Comparison of ENCODE assay signal across 1 cellular context in genomic region chr14:31880935-31881334, GRCh38.
TF ChIP-seq lines count a peak whose summit lies in the region.

No MANE protein-coding gene starts in this region.

TF ChIP-seq in HepG2, 621 proteins besides CTCF, POLR2A, EP300 and RAD21 (continued from another document):
- TF ChIP-seq, protein P1, sequence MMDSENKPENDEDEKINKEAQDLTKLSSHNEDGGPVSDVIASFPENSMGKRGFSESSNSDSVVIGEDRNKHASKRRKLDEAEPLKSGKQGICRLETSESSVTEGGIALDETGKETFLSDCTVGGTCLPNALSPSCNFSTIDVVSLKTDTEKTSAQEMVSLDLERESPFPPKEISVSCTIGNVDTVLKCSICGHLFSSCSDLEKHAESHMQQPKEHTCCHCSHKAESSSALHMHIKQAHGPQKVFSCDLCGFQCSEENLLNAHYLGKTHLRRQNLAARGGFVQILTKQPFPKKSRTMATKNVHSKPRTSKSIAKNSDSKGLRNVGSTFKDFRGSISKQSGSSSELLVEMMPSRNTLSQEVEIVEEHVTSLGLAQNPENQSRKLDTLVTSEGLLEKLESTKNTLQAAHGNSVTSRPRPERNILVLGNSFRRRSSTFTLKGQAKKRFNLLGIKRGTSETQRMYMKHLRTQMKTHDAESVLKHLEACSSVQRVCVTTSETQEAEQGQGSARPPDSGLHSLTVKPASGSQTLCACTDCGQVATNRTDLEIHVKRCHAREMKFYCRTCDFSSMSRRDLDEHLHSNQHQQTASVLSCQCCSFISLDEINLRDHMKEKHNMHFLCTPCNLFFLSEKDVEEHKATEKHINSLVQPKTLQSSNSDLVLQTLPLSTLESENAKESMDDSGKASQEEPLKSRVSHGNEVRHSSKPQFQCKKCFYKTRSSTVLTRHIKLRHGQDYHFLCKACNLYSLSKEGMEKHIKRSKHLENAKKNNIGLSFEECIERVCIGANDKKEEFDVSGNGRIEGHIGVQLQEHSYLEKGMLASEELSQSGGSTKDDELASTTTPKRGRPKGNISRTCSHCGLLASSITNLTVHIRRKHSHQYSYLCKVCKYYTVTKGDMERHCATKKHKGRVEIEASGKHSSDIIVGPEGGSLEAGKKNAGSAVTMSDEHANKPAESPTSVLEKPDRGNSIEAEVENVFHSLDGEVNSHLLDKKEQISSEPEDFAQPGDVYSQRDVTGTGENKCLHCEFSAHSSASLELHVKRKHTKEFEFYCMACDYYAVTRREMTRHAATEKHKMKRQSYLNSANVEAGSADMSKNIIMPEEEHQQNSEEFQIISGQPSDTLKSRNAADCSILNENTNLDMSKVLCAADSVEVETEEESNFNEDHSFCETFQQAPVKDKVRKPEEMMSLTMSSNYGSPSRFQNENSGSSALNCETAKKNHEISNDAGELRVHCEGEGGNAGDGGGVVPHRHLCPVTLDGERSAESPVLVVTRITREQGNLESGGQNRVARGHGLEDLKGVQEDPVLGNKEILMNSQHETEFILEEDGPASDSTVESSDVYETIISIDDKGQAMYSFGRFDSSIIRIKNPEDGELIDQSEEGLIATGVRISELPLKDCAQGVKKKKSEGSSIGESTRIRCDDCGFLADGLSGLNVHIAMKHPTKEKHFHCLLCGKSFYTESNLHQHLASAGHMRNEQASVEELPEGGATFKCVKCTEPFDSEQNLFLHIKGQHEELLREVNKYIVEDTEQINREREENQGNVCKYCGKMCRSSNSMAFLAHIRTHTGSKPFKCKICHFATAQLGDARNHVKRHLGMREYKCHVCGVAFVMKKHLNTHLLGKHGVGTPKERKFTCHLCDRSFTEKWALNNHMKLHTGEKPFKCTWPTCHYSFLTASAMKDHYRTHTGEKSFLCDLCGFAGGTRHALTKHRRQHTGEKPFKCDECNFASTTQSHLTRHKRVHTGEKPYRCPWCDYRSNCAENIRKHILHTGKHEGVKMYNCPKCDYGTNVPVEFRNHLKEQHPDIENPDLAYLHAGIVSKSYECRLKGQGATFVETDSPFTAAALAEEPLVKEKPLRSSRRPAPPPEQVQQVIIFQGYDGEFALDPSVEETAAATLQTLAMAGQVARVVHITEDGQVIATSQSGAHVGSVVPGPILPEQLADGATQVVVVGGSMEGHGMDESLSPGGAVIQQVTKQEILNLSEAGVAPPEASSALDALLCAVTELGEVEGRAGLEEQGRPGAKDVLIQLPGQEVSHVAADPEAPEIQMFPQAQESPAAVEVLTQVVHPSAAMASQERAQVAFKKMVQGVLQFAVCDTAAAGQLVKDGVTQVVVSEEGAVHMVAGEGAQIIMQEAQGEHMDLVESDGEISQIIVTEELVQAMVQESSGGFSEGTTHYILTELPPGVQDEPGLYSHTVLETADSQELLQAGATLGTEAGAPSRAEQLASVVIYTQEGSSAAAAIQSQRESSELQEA (CRISPR knock-in tag; IDR thresholded peaks at IDR 0.05; ENCODE audit: not compliant biosample characterization) = no peak
- no peak for TF ChIP-seq FOXO1 (CRISPR knock-in tag; IDR thresholded peaks at IDR 0.05)
- no peak for TF ChIP-seq EHMT2 (IDR thresholded peaks at IDR 0.05; ENCODE audit: borderline replicate concordance, low read depth, low read length)
- no peak for TF ChIP-seq NPAS2 (CRISPR knock-in tag; IDR thresholded peaks at IDR 0.05; ENCODE audit: borderline replicate concordance)
- peak in 1 of 2 experiments; percentile 16; a peak in 2 of 4 replicates for TF ChIP-seq MAFK (conservative IDR thresholded peaks at IDR 0.05 in 1 of 2, IDR thresholded peaks at IDR 0.05 in 1 of 2; ENCODE audit: low read length in 2 of 2)
- TF ChIP-seq, protein P2, sequence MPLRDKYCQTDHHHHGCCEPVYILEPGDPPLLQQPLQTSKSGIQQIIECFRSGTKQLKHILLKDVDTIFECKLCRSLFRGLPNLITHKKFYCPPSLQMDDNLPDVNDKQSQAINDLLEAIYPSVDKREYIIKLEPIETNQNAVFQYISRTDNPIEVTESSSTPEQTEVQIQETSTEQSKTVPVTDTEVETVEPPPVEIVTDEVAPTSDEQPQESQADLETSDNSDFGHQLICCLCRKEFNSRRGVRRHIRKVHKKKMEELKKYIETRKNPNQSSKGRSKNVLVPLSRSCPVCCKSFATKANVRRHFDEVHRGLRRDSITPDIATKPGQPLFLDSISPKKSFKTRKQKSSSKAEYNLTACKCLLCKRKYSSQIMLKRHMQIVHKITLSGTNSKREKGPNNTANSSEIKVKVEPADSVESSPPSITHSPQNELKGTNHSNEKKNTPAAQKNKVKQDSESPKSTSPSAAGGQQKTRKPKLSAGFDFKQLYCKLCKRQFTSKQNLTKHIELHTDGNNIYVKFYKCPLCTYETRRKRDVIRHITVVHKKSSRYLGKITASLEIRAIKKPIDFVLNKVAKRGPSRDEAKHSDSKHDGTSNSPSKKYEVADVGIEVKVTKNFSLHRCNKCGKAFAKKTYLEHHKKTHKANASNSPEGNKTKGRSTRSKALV (CRISPR knock-in tag; IDR thresholded peaks at IDR 0.05) = no peak
- TF ChIP-seq ZNF225 (CRISPR knock-in tag; IDR thresholded peaks at IDR 0.05) = no peak
- TF ChIP-seq, protein P3, sequence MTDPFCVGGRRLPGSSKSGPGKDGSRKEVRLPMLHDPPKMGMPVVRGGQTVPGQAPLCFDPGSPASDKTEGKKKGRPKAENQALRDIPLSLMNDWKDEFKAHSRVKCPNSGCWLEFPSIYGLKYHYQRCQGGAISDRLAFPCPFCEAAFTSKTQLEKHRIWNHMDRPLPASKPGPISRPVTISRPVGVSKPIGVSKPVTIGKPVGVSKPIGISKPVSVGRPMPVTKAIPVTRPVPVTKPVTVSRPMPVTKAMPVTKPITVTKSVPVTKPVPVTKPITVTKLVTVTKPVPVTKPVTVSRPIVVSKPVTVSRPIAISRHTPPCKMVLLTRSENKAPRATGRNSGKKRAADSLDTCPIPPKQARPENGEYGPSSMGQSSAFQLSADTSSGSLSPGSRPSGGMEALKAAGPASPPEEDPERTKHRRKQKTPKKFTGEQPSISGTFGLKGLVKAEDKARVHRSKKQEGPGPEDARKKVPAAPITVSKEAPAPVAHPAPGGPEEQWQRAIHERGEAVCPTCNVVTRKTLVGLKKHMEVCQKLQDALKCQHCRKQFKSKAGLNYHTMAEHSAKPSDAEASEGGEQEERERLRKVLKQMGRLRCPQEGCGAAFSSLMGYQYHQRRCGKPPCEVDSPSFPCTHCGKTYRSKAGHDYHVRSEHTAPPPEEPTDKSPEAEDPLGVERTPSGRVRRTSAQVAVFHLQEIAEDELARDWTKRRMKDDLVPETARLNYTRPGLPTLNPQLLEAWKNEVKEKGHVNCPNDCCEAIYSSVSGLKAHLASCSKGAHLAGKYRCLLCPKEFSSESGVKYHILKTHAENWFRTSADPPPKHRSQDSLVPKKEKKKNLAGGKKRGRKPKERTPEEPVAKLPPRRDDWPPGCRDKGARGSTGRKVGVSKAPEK (CRISPR knock-in tag; IDR thresholded peaks at IDR 0.05; ENCODE audit: borderline replicate concordance) = no peak
- peak; percentile 78 for TF ChIP-seq FOSL2 (CRISPR knock-in tag; IDR thresholded peaks at IDR 0.05)
- no peak for TF ChIP-seq ATF3 (CRISPR knock-in tag; IDR thresholded peaks at IDR 0.05)
- TF ChIP-seq ARID4A (CRISPR knock-in tag; IDR thresholded peaks at IDR 0.05; ENCODE audit: borderline replicate concordance) = no peak
- TF ChIP-seq ZNF749 (CRISPR knock-in tag; IDR thresholded peaks at IDR 0.05; ENCODE audit: borderline replicate concordance) = no peak
- no peak for TF ChIP-seq KDM4B (CRISPR knock-in tag; IDR thresholded peaks at IDR 0.05)
- 0 out of 2 replicates have a peak, but pooled peaks have one; percentile 20 for TF ChIP-seq RARA (CRISPR knock-in tag; IDR thresholded peaks at IDR 0.05)
- no peak for TF ChIP-seq ZBTB7B (CRISPR knock-in tag; IDR thresholded peaks at IDR 0.05)
- no peak for TF ChIP-seq ZSCAN21 (CRISPR knock-in tag; IDR thresholded peaks at IDR 0.05; ENCODE audit: borderline replicate concordance)
- no peak for TF ChIP-seq ZNF20 (CRISPR knock-in tag; IDR thresholded peaks at IDR 0.05)
- TF ChIP-seq HNRNPH1 (optimal IDR thresholded peaks at IDR 0.05; ENCODE audit: low read depth, low read length) = no peak
- no peak for TF ChIP-seq ZSCAN31 (CRISPR knock-in tag; IDR thresholded peaks at IDR 0.05; ENCODE audit: low read depth)
- no peak for TF ChIP-seq MXI1 (IDR thresholded peaks at IDR 0.05; ENCODE audit: borderline replicate concordance, low read depth, low read length)
- TF ChIP-seq ZNF124 (CRISPR knock-in tag; IDR thresholded peaks at IDR 0.05) = no peak
- TF ChIP-seq TEAD3 (CRISPR knock-in tag; optimal IDR thresholded peaks at IDR 0.05; ENCODE audit: borderline replicate concordance) = peak; percentile 50
- no peak for TF ChIP-seq NR2C2 (CRISPR knock-in tag; IDR thresholded peaks at IDR 0.05; ENCODE audit: borderline replicate concordance)
TF ChIP-seq in HepG2: peak in this region for 7.
